Comparison of ENCODE assay signal across 19 cellular contexts in genomic region chr12:1338483-1339177, GRCh38.
DNase-seq lines count a peak whose midpoint lies in the region; ATAC-seq, FAIRE-seq and TF ChIP-seq lines count a peak whose summit lies in the region.
"Had no signal": no experiment of that assay in that cellular context is flagged by ENCODE, and none has a peak within 500 bp of the region (broad histone marks: within the 10 kb centered on the region; RNA-seq: fewer than 3 reads in every experiment).

No MANE protein-coding gene starts in this region.

- H4K8ac ChIP-seq in trophoblast cell (ENCODE audit: low read depth, low read length): no peak overlapping the region

- DNase-seq in Caco-2: no peak
- DNase-seq in K562 (ENCODE audit: extremely low read depth in 1 of 4, low spot score in 3 of 4): no peak
- DNase-seq in HepG2 (ENCODE audit: low spot score): no peak
- DNase-seq in trophoblast cell: no peak
- DNase-seq in stimulated activated naive CD8-positive, alpha-beta T cell treated with anti-CD3 and anti-CD28 coated beads, Interleukin-15, amount 100 ng/mL, for 72 hours: no peak
- no peak for DNase-seq in NCI-H1436 (lab: John Stamatoyannopoulos, UW)
- DNase-seq: CD8-positive, alpha-beta T cell; DMS 273 treated with DMSO at 0.1 percent for 48 hours; DMS53; DND-41; EL; GOT3; H7; HFFc6 had no signal

- intact Hi-C loops in Caco-2 (cut with micrococcal nuclease; ENCODE audit: unreplicated experiment): no loop called here
- intact Hi-C loops in K562 (cut with micrococcal nuclease): no loop called here
- intact Hi-C loops in HepG2 (cut with micrococcal nuclease; ENCODE audit: unreplicated experiment): no loop called here

- ATAC-seq in K562 (no peak), HepG2 (no peak; the same call in 2 of the 3 replicates), HG03565 (IDR thresholded peaks at IDR 0.05; ENCODE audit: unreplicated experiment) (no peak)
- ATAC-seq in stimulated activated naive CD8-positive, alpha-beta T cell treated with anti-CD3 and anti-CD28 coated beads, Interleukin-15, amount 100 ng/mL, for 72 hours: no peak
- ATAC-seq: CD8-positive, alpha-beta T cell; GM12878; HCT116 had no signal

- H4K20me1 ChIP-seq in K562 (replicated peaks; ENCODE audit: control insufficient read depth, insufficient read depth, low read length) (no peaks in the 10 kb centered on the region), HepG2 (ENCODE audit: insufficient read depth, low read length) (no peaks in the 10 kb centered on the region)

- BruUV-seq in Caco-2 (replicated peaks; lab: Mats Ljungman, UMichigan) (no TSS peak), K562 (replicated peaks; lab: Mats Ljungman, UMichigan) (no TSS peak), HepG2 (replicated peaks; lab: Mats Ljungman, UMichigan) (no TSS peak)

- H3K27ac Mint-ChIP-seq in Caco-2 (ENCODE audit: unreplicated experiment): peak overlapping the region; percentile 1
- no peak overlapping the region for H3K27ac Mint-ChIP-seq in stimulated activated naive CD8-positive, alpha-beta T cell treated with anti-CD3 and anti-CD28 coated beads, Interleukin-15, amount 100 ng/mL, for 72 hours
- H3K27ac Mint-ChIP-seq: B cell; CD8-positive, alpha-beta T cell; HFFc6 had no signal

- H3K4me1 Mint-ChIP-seq in Caco-2 (ENCODE audit: low read depth, unreplicated experiment): peaks cover 20% of the 10 kb centered on the region
- peaks cover 5% of the 10 kb centered on the region for H3K4me1 Mint-ChIP-seq in stimulated activated naive CD8-positive, alpha-beta T cell treated with anti-CD3 and anti-CD28 coated beads, Interleukin-15, amount 100 ng/mL, for 72 hours
- H3K4me1 Mint-ChIP-seq: B cell had no signal

- no peaks in the 10 kb centered on the region for H3K9me3 ChIP-seq in Caco-2
- no peaks in the 10 kb centered on the region for H3K9me3 ChIP-seq in K562 (replicated peaks; ENCODE audit: control insufficient read depth, insufficient read depth, low read depth, low read length)
- no peaks in the 10 kb centered on the region for H3K9me3 ChIP-seq in HepG2 (ENCODE audit: low read length)
- H3K9me3 ChIP-seq in trophoblast cell (ENCODE audit: insufficient read depth, low read depth, low read length): no peaks in the 10 kb centered on the region

- TF ChIP-seq CTCF in Caco-2 (IDR thresholded peaks at IDR 0.05; ENCODE audit: insufficient read depth in 1 of 2, low read depth in 1 of 2, low read length in 1 of 2, severe bottlenecking in 1 of 2, unreplicated experiment in 1 of 2) (no peak), K562 (IDR thresholded peaks at IDR 0.05 in 2 of 3, conservative IDR thresholded peaks at IDR 0.05 in 1 of 3; ENCODE audit: insufficient read depth in 2 of 3, low read depth in 1 of 3, low read length in 3 of 3) (no peak), HepG2 (CRISPR knock-in tag; IDR thresholded peaks at IDR 0.05) (no peak)

- POLR2A ChIA-PET in Caco-2 (lab: Charles Lee): no interaction called here
- POLR2A ChIA-PET in K562 (lab: Yijun Ruan, JAX): no interaction called here
- POLR2A ChIA-PET in HepG2 (lab: Yijun Ruan, JAX): no interaction called here

- H2BK120ac ChIP-seq in trophoblast cell (ENCODE audit: insufficient read depth, low read length, poor library complexity): no peak overlapping the region

- TF ChIP-seq RAD21 in K562 (CRISPR knock-in tag; conservative IDR thresholded peaks at IDR 0.05 in 1 of 2, IDR thresholded peaks at IDR 0.05 in 1 of 2) (no peak), HepG2 (CRISPR knock-in tag; IDR thresholded peaks at IDR 0.05) (no peak)

- H3K9me1 ChIP-seq in K562 (ENCODE audit: control insufficient read depth, insufficient read depth, low read length): no peaks in the 10 kb centered on the region

- peak; percentile 42 for FAIRE-seq in K562 (lab: Jason Lieb, UNC)
- no peak for FAIRE-seq in HepG2 (lab: Jason Lieb, UNC)
- FAIRE-seq: GM12878 had no signal

- no peaks in the 10 kb centered on the region for H3K27me3 Mint-ChIP-seq in Caco-2 (ENCODE audit: insufficient read depth, unreplicated experiment)
- no peaks in the 10 kb centered on the region for H3K27me3 Mint-ChIP-seq in stimulated activated naive CD8-positive, alpha-beta T cell treated with anti-CD3 and anti-CD28 coated beads, Interleukin-15, amount 100 ng/mL, for 72 hours
- H3K27me3 Mint-ChIP-seq: B cell had no signal

- H3K4ac ChIP-seq in trophoblast cell (ENCODE audit: low read depth, low read length): no peak overlapping the region

- H3K4me1 ChIP-seq in Caco-2: peaks cover 16% of the 10 kb centered on the region
- H3K4me1 ChIP-seq in K562 (replicated peaks in 1 of 2; ENCODE audit: control insufficient read depth in 2 of 2, insufficient read depth in 2 of 2, low read length in 2 of 2): peaks cover 7% of the 10 kb centered on the region in 2 experiments; a peak in 4 of 5 replicates
- H3K4me1 ChIP-seq in HepG2 (ENCODE audit: insufficient read depth, low read length): peaks cover 14% of the 10 kb centered on the region
- no peaks in the 10 kb centered on the region for H3K4me1 ChIP-seq in trophoblast cell (ENCODE audit: control insufficient read depth in 1 of 2, insufficient read depth in 2 of 2, low read length in 2 of 2)
- H3K4me1 ChIP-seq: BLaER1 treated with 17β-estradiol and CSF1 and Interleukin-3, amounts not matched to agents 10 nM and 100 nM had no signal

- H3K27me3 ChIP-seq in Caco-2 (replicated peaks; ENCODE audit: control insufficient read depth, insufficient read depth, low read length): no peaks in the 10 kb centered on the region
- no peaks in the 10 kb centered on the region for H3K27me3 ChIP-seq in K562 (ENCODE audit: control insufficient read depth in 2 of 2, insufficient read depth in 2 of 2, low read length in 2 of 2)
- H3K27me3 ChIP-seq in HepG2 (ENCODE audit: control insufficient read depth in 1 of 2, insufficient read depth in 2 of 2, low read length in 2 of 2): no peaks in the 10 kb centered on the region
- no peaks in the 10 kb centered on the region for H3K27me3 ChIP-seq in trophoblast cell (ENCODE audit: insufficient read depth, low read length)
- H3K27me3 ChIP-seq: BLaER1 treated with 17β-estradiol and CSF1 and Interleukin-3, amounts not matched to agents 10 nM and 100 nM had no signal

- no peaks in the 10 kb centered on the region for H3K36me3 Mint-ChIP-seq in Caco-2 (ENCODE audit: insufficient read depth, unreplicated experiment)

- no peak overlapping the region for H3K27ac ChIP-seq in K562 (ENCODE audit: extremely low read depth, low read depth, low read length)
- no peak overlapping the region for H3K27ac ChIP-seq in HepG2 (ENCODE audit: extremely low read length, insufficient read depth, low read length)
- no peak overlapping the region for H3K27ac ChIP-seq in trophoblast cell (ENCODE audit: low read depth, low read length)
- H3K27ac ChIP-seq: BLaER1 treated with 17β-estradiol and CSF1 and Interleukin-3, amounts not matched to agents 10 nM and 100 nM had no signal

- no peak overlapping the region for H3K4me2 ChIP-seq in K562 (ENCODE audit: insufficient read depth, low read length)
- H3K4me2 ChIP-seq in HepG2 (ENCODE audit: low read depth, low read length): no peak overlapping the region
- H3K4me2 ChIP-seq in trophoblast cell (ENCODE audit: low read length): no peak overlapping the region
- H3K4me2 ChIP-seq: BLaER1 treated with 17β-estradiol and CSF1 and Interleukin-3, amounts not matched to agents 10 nM and 100 nM had no signal

- TF ChIP-seq EP300 in K562 (IDR thresholded peaks at IDR 0.05; ENCODE audit: low read length) (no peak), HepG2 (IDR thresholded peaks at IDR 0.05; ENCODE audit: low read depth in 2 of 2, low read length in 2 of 2) (no peak), HepG2 (CRISPR knock-in tag; IDR thresholded peaks at IDR 0.05; ENCODE audit: borderline replicate concordance) (no peak)

- WGBS in K562 (ENCODE audit: insufficient coverage, low coverage, missing lambda C conversion rate): 75% methylated on average over 7 of the region's 10 CpGs
- 71% methylated on average over 5 of the region's 10 CpGs for WGBS in HepG2 (ENCODE audit: low lambda C conversion rate)
- no CpG with 5 or more reads among the region's 10 CpGs for WGBS in trophoblast cell (ENCODE audit: extremely low coverage, insufficient coverage, insufficient read length)

- H3K36me3 ChIP-seq in Caco-2 (ENCODE audit: control insufficient read depth, insufficient read depth, low read length): no peaks in the 10 kb centered on the region; the same call in 1 of the 2 replicates
- H3K36me3 ChIP-seq in K562 (ENCODE audit: control insufficient read depth, insufficient read depth, low read length): no peaks in the 10 kb centered on the region
- no peaks in the 10 kb centered on the region; a peak in 1 of 5 replicates for H3K36me3 ChIP-seq in HepG2 (replicated peaks in 1 of 2; ENCODE audit: control insufficient read depth in 1 of 2, insufficient read depth in 2 of 2, low read length in 2 of 2)
- no peaks in the 10 kb centered on the region for H3K36me3 ChIP-seq in trophoblast cell (ENCODE audit: control insufficient read depth in 1 of 2, insufficient read depth in 2 of 2, low read length in 2 of 2)

- no peak overlapping the region for H3K18ac ChIP-seq in trophoblast cell (ENCODE audit: low read length)

- H3K4me3 ChIP-seq in Caco-2 (ENCODE audit: low read depth, low read length): no peak overlapping the region
- no peak overlapping the region for H3K4me3 ChIP-seq in K562
- H3K4me3 ChIP-seq in HepG2 (replicated peaks in 1 of 3; ENCODE audit: insufficient read depth in 1 of 3, low read depth in 2 of 3, low read length in 3 of 3): no peak overlapping the region
- peak overlapping the region; percentile 56 for H3K4me3 ChIP-seq in trophoblast cell (ENCODE audit: low read depth, low read length)
- H3K4me3 ChIP-seq: BLaER1 treated with 17β-estradiol and CSF1 and Interleukin-3, amounts not matched to agents 10 nM and 100 nM; GM12878 had no signal

- H3K79me1 ChIP-seq in trophoblast cell (ENCODE audit: low read length): no peaks in the 10 kb centered on the region

- no peak overlapping the region for H3K23ac ChIP-seq in trophoblast cell (ENCODE audit: low read length)

- no peak overlapping the region for H2AFZ ChIP-seq in K562 (ENCODE audit: low read depth, low read length)
- no peak overlapping the region for H2AFZ ChIP-seq in HepG2 (ENCODE audit: low read length)
- no peak overlapping the region for H2AFZ ChIP-seq in trophoblast cell (ENCODE audit: insufficient read depth, low read length, poor library complexity)

- H4K12ac ChIP-seq in trophoblast cell (ENCODE audit: low read depth, low read length): no peak overlapping the region

- no peak overlapping the region for H2BK5ac ChIP-seq in trophoblast cell (ENCODE audit: low read depth, low read length, poor library complexity)

- no peaks in the 10 kb centered on the region for H3K9me3 Mint-ChIP-seq in Caco-2 (ENCODE audit: unreplicated experiment)
- H3K9me3 Mint-ChIP-seq in stimulated activated naive CD8-positive, alpha-beta T cell treated with anti-CD3 and anti-CD28 coated beads, Interleukin-15, amount 100 ng/mL, for 72 hours: peaks cover 0 to 8% of the 10 kb centered on the region in 2 donors
- H3K9me3 Mint-ChIP-seq: HFFc6 had no signal

- H3K14ac ChIP-seq in trophoblast cell (ENCODE audit: low read length): no peak overlapping the region

- no peak overlapping the region for H2BK12ac ChIP-seq in trophoblast cell (ENCODE audit: low read length)

- H3K4me3 Mint-ChIP-seq in Caco-2 (ENCODE audit: unreplicated experiment): no peak overlapping the region
- H3K4me3 Mint-ChIP-seq in stimulated activated naive CD8-positive, alpha-beta T cell treated with anti-CD3 and anti-CD28 coated beads, Interleukin-15, amount 100 ng/mL, for 72 hours: no peak overlapping the region
- H3K4me3 Mint-ChIP-seq: B cell; CD8-positive, alpha-beta T cell; HFFc6 had no signal

- TF ChIP-seq POLR2A in K562 (conservative IDR thresholded peaks at IDR 0.05): no peak
- no peak for TF ChIP-seq POLR2A in HepG2 (IDR thresholded peaks at IDR 0.05; ENCODE audit: insufficient read depth in 1 of 2, low read depth in 2 of 2, low read length in 2 of 2)

- CTCF ChIA-PET in Caco-2 (lab: Charles Lee) (no interaction called here), K562 (lab: Yijun Ruan, JAX; ENCODE audit: low intra/inter-chr PET ratio) (no interaction called here), HepG2 (lab: Yijun Ruan, JAX; ENCODE audit: low intra/inter-chr PET ratio, low total read pairs) (no interaction called here)

- H3K79me2 ChIP-seq in K562 (ENCODE audit: control insufficient read depth, insufficient read depth, low read length) (no peaks in the 10 kb centered on the region), HepG2 (ENCODE audit: insufficient read depth, low read length) (no peaks in the 10 kb centered on the region), trophoblast cell (ENCODE audit: control insufficient read depth, insufficient read depth, low read length, poor library complexity) (no peaks in the 10 kb centered on the region)

- H4K91ac ChIP-seq in trophoblast cell (ENCODE audit: low read depth, low read length): no peak overlapping the region

- in situ Hi-C loops in K562 (cut with MboI): no loop called here
- in situ Hi-C loops in HepG2 (cut with HindIII; ENCODE audit: extremely low pct_ligation_motif_present, low pct_unique_long_range_greater_than_20kb): no loop called here

- no peak overlapping the region for H2AK5ac ChIP-seq in trophoblast cell (ENCODE audit: low read length)

- H3K9ac ChIP-seq in K562 (ENCODE audit: insufficient read depth in 1 of 2, low read depth in 2 of 2, low read length in 2 of 2): 0 out of 4 replicates have a peak overlapping the region, but pooled peaks of 1 of the 2 experiments have one; percentile 1
- no peak overlapping the region for H3K9ac ChIP-seq in HepG2 (ENCODE audit: insufficient read depth, low read depth, low read length)
- no peak overlapping the region for H3K9ac ChIP-seq in trophoblast cell (ENCODE audit: low read length)
- H3K9ac ChIP-seq: BLaER1 treated with 17β-estradiol and CSF1 and Interleukin-3, amounts not matched to agents 10 nM and 100 nM had no signal
